In the genomic region with DNA sequence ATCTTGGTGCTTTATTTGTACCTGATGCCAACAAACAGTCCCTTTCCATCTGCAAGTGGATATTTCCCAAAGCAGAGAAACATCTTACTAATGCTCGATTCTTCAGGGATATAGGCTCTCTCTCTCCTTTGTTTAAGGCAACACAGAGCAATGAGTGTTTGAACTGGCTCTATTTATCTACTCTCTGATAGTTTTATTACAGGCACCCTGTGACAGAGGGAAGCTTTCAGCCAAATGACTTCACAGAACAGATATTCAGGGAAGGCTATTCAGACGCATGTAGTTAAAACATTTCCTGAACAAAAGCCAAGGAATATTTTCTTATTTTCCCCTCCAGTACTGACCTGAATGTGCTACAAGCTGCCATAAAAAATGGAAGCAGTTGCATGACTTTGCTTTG, we compare ENCODE assay signal across 12 cellular contexts.
DNase-seq lines count a peak whose midpoint lies in the region; ATAC-seq and TF ChIP-seq lines count a peak whose summit lies in the region.
"Had no signal": no experiment of that assay in that cellular context is flagged by ENCODE, and none has a peak within 500 bp of the region (broad histone marks: within the 10 kb centered on the region; RNA-seq: fewer than 3 reads in every experiment).

No MANE protein-coding gene starts in this region.

- POLR2A ChIA-PET in AG04450 (lab: Yijun Ruan, JAX), result no interaction called here

- TF ChIP-seq POLR2A in body of pancreas (IDR thresholded peaks at IDR 0.05), result peak in 1 of 3 donors; percentile 14

- CTCF ChIA-PET in AG04450 (lab: Charles Lee), result interaction anchor here (0.6 to 1.0 kb wide), 2 partner anchors 114 to 910 kb away, joined by 3 to 4 read pairs; no protein-coding TSS in a partner anchor

- WGBS in body of pancreas, 2 donors, result 2 to 9% methylated on average over 2 of the region's 2 CpGs

- in situ Hi-C loops in GM13977 (cut with MboI; ENCODE audit: low pct_unique_long_range_greater_than_20kb, low sequenced_read_pairs, unreplicated experiment), result no loop called here

- H3K4me3 ChIP-seq in AG04450 (ENCODE audit: low read depth, low read length), result peak overlapping the region; percentile 25; the same call in 1 of the 2 replicates
- H3K4me3 ChIP-seq in body of pancreas, result no peak overlapping the region
- no peak overlapping the region for H3K4me3 ChIP-seq in left lung

- H3K27me3 ChIP-seq in AG04450 (ENCODE audit: control insufficient read depth, insufficient read depth, low read length) (no peaks in the 10 kb centered on the region), body of pancreas (no peaks in the 10 kb centered on the region), left lung (no peaks in the 10 kb centered on the region)

- H3K4me1 ChIP-seq in body of pancreas, result no peaks in the 10 kb centered on the region
- H3K4me1 ChIP-seq in left lung, result no peaks in the 10 kb centered on the region

- intact Hi-C loops in body of pancreas (cut with DNase I) (no loop called here), left lung (cut with DNase I) (no loop called here)

- TF ChIP-seq CTCF in AG04450 (IDR thresholded peaks at IDR 0.05; ENCODE audit: low read depth, low read length) (no peak), body of pancreas (IDR thresholded peaks at IDR 0.05) (no peak), left lung (IDR thresholded peaks at IDR 0.05) (no peak), GM13977 (IDR thresholded peaks at IDR 0.05; ENCODE audit: extremely low read depth, insufficient read depth, missing control alignments) (no peak)

- H3K27ac ChIP-seq in AG04450 (ENCODE audit: low read depth, low read length) (peak overlapping the region; percentile 74), body of pancreas (peak overlapping the region; percentile 32 to 72 (median 62)), left lung (no peak overlapping the region)

- H3K9me3 ChIP-seq in AG04450 (ENCODE audit: control insufficient read depth, insufficient read depth, low read length) (no peaks in the 10 kb centered on the region), body of pancreas (no peaks in the 10 kb centered on the region), left lung (no peaks in the 10 kb centered on the region)

- H3K36me3 ChIP-seq in body of pancreas (replicated peaks in 1 of 2; ENCODE audit: insufficient read depth in 1 of 2, low read depth in 2 of 2) (no peaks in the 10 kb centered on the region), left lung (no peaks in the 10 kb centered on the region)

- ATAC-seq in body of pancreas, result peak; percentile 96
- ATAC-seq in left lung, result peak; percentile 60
- ATAC-seq in GM21515 (IDR thresholded peaks at IDR 0.05; ENCODE audit: unreplicated experiment), result no peak
- ATAC-seq: activated T-cell treated with anti-CD3 and anti-CD28 coated beads, Interleukin-2, amount 50 U/mL, for 72 hours; naive thymus-derived CD4-positive, alpha-beta T cell had no signal

- DNase-seq in AG04450 (ENCODE audit: low read depth, low spot score) (peak; percentile 57), NCI-H1436 (lab: John Stamatoyannopoulos, UW) (peak; percentile 30), body of pancreas (peak in 2 of 4 donors; percentile 21 to 33), left lung (no peak), GM13977 (ENCODE audit: low spot score) (no peak)
- DNase-seq in activated naive CD4-positive, alpha-beta T cell treated with Interleukin-2 at 50 U/mL for 16 hours, result no peak
- no peak for DNase-seq in effector CD8-positive, alpha-beta T cell (lab: John Stamatoyannopoulos, UW)
- DNase-seq: activated T-cell treated with anti-CD3 and anti-CD28 coated beads, Interleukin-2, amount 50 U/mL, for 72 hours; CD4-positive, alpha-beta T cell; MM.1S; naive thymus-derived CD4-positive, alpha-beta T cell had no signal

Comparison
In these comparisons a context has a peak if more than half of its experiments do, and no peak if none do; other contexts are left out.
1. DNase-seq: peak in AG04450 (single experiment) and NCI-H1436 (single experiment); none in left lung (0 of 2), activated naive CD4-positive, alpha-beta T cell treated with Interleukin-2 at 50 U/mL for 16 hours (single experiment), GM13977 (single experiment) and effector CD8-positive, alpha-beta T cell (single experiment).
2. H3K27ac ChIP-seq: peak in AG04450 (single experiment) and body of pancreas (4 of 4); none in left lung (0 of 2).